Comparison of ENCODE assay signal across 8 cellular contexts in the genomic region with DNA sequence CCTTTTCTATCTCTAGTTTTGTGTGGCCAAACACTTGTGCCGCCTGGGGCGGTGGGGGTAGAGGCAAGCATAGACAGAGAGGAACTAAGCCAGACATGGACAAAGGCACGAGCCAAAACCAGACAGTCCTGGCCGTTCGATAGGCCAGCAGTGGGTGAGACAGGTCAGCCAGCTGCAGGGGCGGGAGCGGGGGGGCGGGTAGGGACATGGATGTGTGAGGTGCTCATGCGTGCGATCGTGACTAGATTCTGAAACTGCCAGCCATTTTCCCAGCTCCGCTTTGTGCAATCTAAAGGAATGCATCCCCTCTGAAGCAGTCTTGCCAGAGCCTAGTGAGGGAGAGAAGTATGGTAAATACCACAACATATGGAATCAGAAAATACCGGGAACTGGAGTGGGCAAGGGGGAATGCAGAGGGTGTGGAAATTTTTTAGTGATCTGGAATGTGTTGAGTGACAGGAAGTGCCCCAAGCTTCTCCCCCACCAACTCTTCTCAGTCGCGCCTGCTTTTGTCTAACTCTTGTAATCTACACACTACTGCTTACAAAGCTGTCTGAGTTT.
A peak's percentile ranks its signal among the peaks of the same experiment; 100 is the strongest.
DNase-seq lines count a peak whose midpoint lies in the region; ATAC-seq and TF ChIP-seq lines count a peak whose summit lies in the region.

No MANE protein-coding gene starts in this region.

- H3K9me3 ChIP-seq in CD8-positive, alpha-beta T cell (ENCODE audit: low read length): no peaks in the 10 kb centered on the region
- no peaks in the 10 kb centered on the region for H3K9me3 ChIP-seq in SJCRH30 (replicated peaks)
- H3K9me3 ChIP-seq in left ventricle myocardium inferior (replicated peaks): no peaks in the 10 kb centered on the region

- intact Hi-C loops in CD8-positive, alpha-beta T cell (cut with DNase I, micrococcal nuclease): loop anchor here in 1 of 2 experiments (2.0 to 10.0 kb wide), 2 partner anchors 54 to 244 kb away; partner anchors contain the start of gene PSMB7
- intact Hi-C loops in left ventricle myocardium inferior (cut with micrococcal nuclease): no loop called here

- peak in 6 of 7 experiments; percentile 10 to 57 (median 24) for DNase-seq in CD8-positive, alpha-beta T cell
- peak; percentile 97 for DNase-seq in LHCN-M2 (ENCODE audit: low read depth)
- peak; percentile 98 to 99 for DNase-seq in SJCRH30
- DNase-seq in left ventricle myocardium inferior: peak; percentile 80
- peak; percentile 91 for DNase-seq in pons (ENCODE audit: low spot score)

- peak overlapping the region; percentile 41 for H3K27ac ChIP-seq in CD8-positive, alpha-beta T cell (ENCODE audit: low read depth, low read length)
- peak overlapping the region; percentile 98 for H3K27ac ChIP-seq in SJCRH30
- H3K27ac ChIP-seq in angular gyrus (ENCODE audit: low read depth, low read length): peak overlapping the region; percentile 85
- H3K27ac ChIP-seq in left ventricle myocardium inferior (replicated peaks): peak overlapping the region; percentile 86

- H3K36me3 ChIP-seq in CD8-positive, alpha-beta T cell (ENCODE audit: insufficient read depth, low read length): no peaks in the 10 kb centered on the region
- H3K36me3 ChIP-seq in SJCRH30 (peaks cover 13% of the 10 kb centered on the region), left ventricle myocardium inferior (no peaks in the 10 kb centered on the region)

- peaks cover 6% of the 10 kb centered on the region for H3K36me3 Mint-ChIP-seq in CD8-positive, alpha-beta T cell

- peaks cover 16% of the 10 kb centered on the region for H3K4me1 ChIP-seq in CD8-positive, alpha-beta T cell (ENCODE audit: insufficient read depth, low read length)
- H3K4me1 ChIP-seq in SJCRH30 (peaks cover 18% of the 10 kb centered on the region), left ventricle myocardium inferior (peaks cover 47% of the 10 kb centered on the region)

- no peaks in the 10 kb centered on the region for H3K27me3 ChIP-seq in CD8-positive, alpha-beta T cell (ENCODE audit: insufficient read depth, low read length)
- no peaks in the 10 kb centered on the region for H3K27me3 ChIP-seq in SJCRH30
- no peaks in the 10 kb centered on the region for H3K27me3 ChIP-seq in left ventricle myocardium inferior (ENCODE audit: low read depth)

- no peaks in the 10 kb centered on the region for H3K9me3 Mint-ChIP-seq in CD8-positive, alpha-beta T cell

- peaks cover 30% of the 10 kb centered on the region for H3K4me1 Mint-ChIP-seq in CD8-positive, alpha-beta T cell (ENCODE audit: low read depth)

- peaks cover 3% of the 10 kb centered on the region for H3K27me3 Mint-ChIP-seq in CD8-positive, alpha-beta T cell (ENCODE audit: low read depth)

- H3K27ac Mint-ChIP-seq in CD8-positive, alpha-beta T cell: peak overlapping the region; percentile 92

- CTCF ChIA-PET in CD8-positive, alpha-beta T cell (lab: Charles Lee): interaction anchor here (0.6 to 3.4 kb wide), 4 partner anchors 15 to 184 kb away, joined by 3 to 8 read pairs (median 3); no protein-coding TSS in a partner anchor

- no peak for TF ChIP-seq CTCF in CD8-positive, alpha-beta T cell (IDR thresholded peaks at IDR 0.05)
- TF ChIP-seq CTCF in left ventricle myocardium inferior (IDR thresholded peaks at IDR 0.05; ENCODE audit: borderline replicate concordance): no peak

- POLR2A ChIA-PET in CD8-positive, alpha-beta T cell (lab: Charles Lee): interaction anchor here (1.2 kb wide), 1 partner anchor 228 kb away, joined by 3 read pairs; no protein-coding TSS in a partner anchor

- ATAC-seq in CD8-positive, alpha-beta T cell: peak; percentile 41
- ATAC-seq in GM21360 (IDR thresholded peaks at IDR 0.05; ENCODE audit: unreplicated experiment): peak; percentile 48
- ATAC-seq in HG02840 (IDR thresholded peaks at IDR 0.05; ENCODE audit: low FRiP score, unreplicated experiment): no peak

- H3K4me3 ChIP-seq in CD8-positive, alpha-beta T cell (ENCODE audit: low read depth, low read length): peak overlapping the region; percentile 60
- H3K4me3 ChIP-seq in SJCRH30 (peak overlapping the region; percentile 77), left ventricle myocardium inferior (peak overlapping the region; percentile 70)

- peak overlapping the region; percentile 96 for H3K4me3 Mint-ChIP-seq in CD8-positive, alpha-beta T cell

Comparison
In these comparisons a context has a peak if more than half of its experiments do, and no peak if none do; other contexts are left out.
1. DNase-seq: peak in every context shown above with its lines; median percentile 98 in SJCRH30; 97 in LHCN-M2; 91 in pons; 80 in left ventricle myocardium inferior; 24 in CD8-positive, alpha-beta T cell.
2. H3K27ac ChIP-seq: peak in every context shown above with its lines; median percentile 98 in SJCRH30; 86 in left ventricle myocardium inferior; 85 in angular gyrus; 41 in CD8-positive, alpha-beta T cell.